24 cellular contexts compared by ENCODE assay signal in genomic region chr3:14134291-14134690, GRCh38.
"Had no signal": no experiment of that assay in that cellular context is flagged by ENCODE, and none has a peak within 500 bp of the region (broad histone marks: within the 10 kb centered on the region; RNA-seq: fewer than 3 reads in every experiment).

No MANE protein-coding gene starts in this region.

- H3K9me3 ChIP-seq: gastroesophageal sphincter, testis, transverse colon had no signal

- H3K4me1 ChIP-seq: testis had no signal

- H3K27ac Mint-ChIP-seq: activated B cell treated with CpG ODN at 0.5 μM for 24 hours; activated naive CD4-positive, alpha-beta T cell treated with anti-CD3 and anti-CD28 coated beads, Interleukin-2, amount 10 ng/mL, durations not matched to agents 7 days and 5 days; activated naive CD8-positive, alpha-beta T cell treated with anti-CD3 and anti-CD28 coated beads, Interleukin-2, amount 10 ng/mL, durations not matched to agents 7 days and 5 days; activated T-cell treated with anti-CD3 and anti-CD28 coated beads, Interleukin-2, amount 50 U/mL, for 72 hours; memory B cell had no signal

- H3K4me3 ChIP-seq: gastroesophageal sphincter, hepatocyte, testis, transverse colon had no signal

- H3K4me3 Mint-ChIP-seq: activated B cell treated with CpG ODN at 0.5 μM for 24 hours; activated naive CD4-positive, alpha-beta T cell treated with anti-CD3 and anti-CD28 coated beads, Interleukin-2, amount 10 ng/mL, durations not matched to agents 7 days and 5 days; activated naive CD8-positive, alpha-beta T cell treated with anti-CD3 and anti-CD28 coated beads, Interleukin-2, amount 10 ng/mL, durations not matched to agents 7 days and 5 days; activated T-cell treated with anti-CD3 and anti-CD28 coated beads, Interleukin-2, amount 50 U/mL, for 72 hours; memory B cell; naive thymus-derived CD4-positive, alpha-beta T cell; neural crest cell had no signal

- H3K4me1 Mint-ChIP-seq: activated B cell treated with CpG ODN at 0.5 μM for 24 hours; activated naive CD4-positive, alpha-beta T cell treated with anti-CD3 and anti-CD28 coated beads, Interleukin-2, amount 10 ng/mL, durations not matched to agents 7 days and 5 days; activated naive CD8-positive, alpha-beta T cell treated with anti-CD3 and anti-CD28 coated beads, Interleukin-2, amount 10 ng/mL, durations not matched to agents 7 days and 5 days; neural crest cell had no signal

- H3K9me3 Mint-ChIP-seq: activated B cell treated with CpG ODN at 0.5 μM for 24 hours; activated naive CD4-positive, alpha-beta T cell treated with anti-CD3 and anti-CD28 coated beads, Interleukin-2, amount 10 ng/mL, durations not matched to agents 7 days and 5 days; activated naive CD8-positive, alpha-beta T cell treated with anti-CD3 and anti-CD28 coated beads, Interleukin-2, amount 10 ng/mL, durations not matched to agents 7 days and 5 days; activated T-cell treated with anti-CD3 and anti-CD28 coated beads, Interleukin-2, amount 50 U/mL, for 72 hours; memory B cell; naive thymus-derived CD4-positive, alpha-beta T cell; neural crest cell had no signal

- H3K4me2 ChIP-seq: hepatocyte had no signal

- H3K27ac ChIP-seq: gastroesophageal sphincter, hepatocyte, testis had no signal

- H3K27me3 Mint-ChIP-seq: activated B cell treated with CpG ODN at 0.5 μM for 24 hours; activated naive CD4-positive, alpha-beta T cell treated with anti-CD3 and anti-CD28 coated beads, Interleukin-2, amount 10 ng/mL, durations not matched to agents 7 days and 5 days; activated naive CD8-positive, alpha-beta T cell treated with anti-CD3 and anti-CD28 coated beads, Interleukin-2, amount 10 ng/mL, durations not matched to agents 7 days and 5 days; memory B cell; naive thymus-derived CD4-positive, alpha-beta T cell had no signal

- ATAC-seq: activated T-cell treated with anti-CD3 and anti-CD28 coated beads, Interleukin-2, amount 50 U/mL, for 72 hours; gastroesophageal sphincter; naive thymus-derived CD4-positive, alpha-beta T cell; right cardiac atrium; SK-N-SH treated with all-trans-retinoic acid at 6 μM for 48 hours; stimulated activated naive CD8-positive, alpha-beta T cell treated with anti-CD3 and anti-CD28 coated beads, Interleukin-15, Interleukin-2, amounts not matched to agents 100 U/mL and 50 U/mL, for 24 hours had no signal

- H2AFZ ChIP-seq: hepatocyte had no signal

- FAIRE-seq: colon had no signal

- H3K27me3 ChIP-seq: gastroesophageal sphincter, hepatocyte, testis, transverse colon had no signal

- DNase-seq: activated B cell treated with CpG ODN at 0.5 μM for 24 hours; activated CD4-positive, alpha-beta T cell treated with anti-CD3 and anti-CD28 coated beads, Interleukin-2, amount 50 U/mL, for 4 hours; activated naive CD4-positive, alpha-beta T cell treated with anti-CD3 and anti-CD28 coated beads, Interleukin-2, amount 10 ng/mL, durations not matched to agents 7 days and 5 days; activated naive CD8-positive, alpha-beta T cell treated with anti-CD3 and anti-CD28 coated beads, Interleukin-2, amount 10 ng/mL, durations not matched to agents 7 days and 5 days; activated T-cell treated with anti-CD3 and anti-CD28 coated beads for 4 hours; activated T-cell treated with anti-CD3 and anti-CD28 coated beads, Interleukin-2, amount 50 U/mL, for 72 hours; amniotic stem cell; effector CD8-positive, alpha-beta T cell; midbrain; naive thymus-derived CD4-positive, alpha-beta T cell; occipital lobe; stimulated activated CD4-positive, alpha-beta T cell treated with anti-CD3 and anti-CD28 coated beads, Interleukin-15, amount 100 ng/mL, for 24 hours; stimulated activated CD4-positive, alpha-beta T cell treated with anti-CD3 and anti-CD28 coated beads, Interleukin-2, amount 100 ng/mL, for 24 hours; stimulated activated naive CD8-positive, alpha-beta T cell treated with anti-CD3 and anti-CD28 coated beads, Interleukin-15, Interleukin-2, amounts not matched to agents 100 U/mL and 50 U/mL, for 24 hours; T-helper 2 cell; testis; transverse colon had no signal
